In genomic region chr5:157378509-157378908, GRCh38 we compare ENCODE assay signal across 1 cellular context.
TF ChIP-seq lines count a peak whose summit lies in the region.

No MANE protein-coding gene starts in this region.

TF ChIP-seq in SK-N-SH treated with all-trans-retinoic acid at 6 μM for 48 hours, 23 proteins besides CTCF, POLR2A, EP300 and RAD21 (continued from another document):
- TF ChIP-seq TSHZ2 (CRISPR knock-in tag; IDR thresholded peaks at IDR 0.05) (no peak), ZNF8 (CRISPR knock-in tag; IDR thresholded peaks at IDR 0.05) (no peak), TCF4 (CRISPR knock-in tag; IDR thresholded peaks at IDR 0.05; ENCODE audit: borderline replicate concordance) (no peak), TOX (CRISPR knock-in tag; IDR thresholded peaks at IDR 0.05; ENCODE audit: borderline replicate concordance) (no peak), ARNTL (CRISPR knock-in tag; IDR thresholded peaks at IDR 0.05; ENCODE audit: borderline replicate concordance, low read depth) (no peak), CSDC2 (CRISPR knock-in tag; IDR thresholded peaks at IDR 0.05) (no peak), GLIS3 (CRISPR knock-in tag; IDR thresholded peaks at IDR 0.05) (no peak)
